In genomic region chr4:87896020-87896621, GRCh38 we compare ENCODE assay signal across 1 cellular context.
TF ChIP-seq lines count a peak whose summit lies in the region.

No MANE protein-coding gene starts in this region.

TF ChIP-seq in GM23338, 12 proteins besides CTCF, POLR2A, EP300 and RAD21 (continued from another document):
- TF ChIP-seq ZNF462 (CRISPR knock-in tag; IDR thresholded peaks at IDR 0.05): peak; percentile 92
- no peak for TF ChIP-seq ZNF331 (CRISPR knock-in tag; IDR thresholded peaks at IDR 0.05; ENCODE audit: low read depth)
- TF ChIP-seq CREB1 (CRISPR knock-in tag; IDR thresholded peaks at IDR 0.05; ENCODE audit: low read depth): no peak
- TF ChIP-seq EZH2 (IDR thresholded peaks at IDR 0.05; ENCODE audit: low read depth, unreplicated experiment): no peak
- 0 out of 2 replicates have a peak, but pooled peaks have one; percentile 38 for TF ChIP-seq ZNF114 (CRISPR knock-in tag; IDR thresholded peaks at IDR 0.05)
